In genomic region chr1:94428927-94429528, GRCh38 we compare ENCODE assay signal across 7 cellular contexts. TPM values are rescaled to one million over a fixed set of nuclear protein-coding genes. Genes with fewer than 3 reads are reported as not detected.
DNase-seq lines count a peak whose midpoint lies in the region; ATAC-seq and TF ChIP-seq lines count a peak whose summit lies in the region.
"Not testable (repeated sequence)": the region's sequence is repeated elsewhere in the genome, so short reads cannot be mapped to it uniquely, and the experiment has no call there.

No MANE protein-coding gene starts in this region.

- not testable (repeated sequence) for H3K4me1 ChIP-seq in HEK293 (ENCODE audit: control insufficient read depth, insufficient read depth, low read length); colonic mucosa
- H3K4me1 ChIP-seq in mucosa of rectum (ENCODE audit: control insufficient read depth in 2 of 2, insufficient read depth in 2 of 2, low read length in 2 of 2) = peaks cover 7 to 18% of the 10 kb centered on the region in 2 donors

- not testable (repeated sequence) for TF ChIP-seq CTCF in HEK293 (tag by site-specific recombination; IDR thresholded peaks at IDR 0.05); colonic mucosa (IDR thresholded peaks at IDR 0.05); progenitor cell of endocrine pancreas (IDR thresholded peaks at IDR 0.05; ENCODE audit: unreplicated experiment); type B pancreatic cell (conservative IDR thresholded peaks at IDR 0.05)

- H3K27ac ChIP-seq in HEK293 (ENCODE audit: extremely low read depth, low read depth, low read length) = not testable (repeated sequence)
- peak overlapping the region; percentile 47 for H3K27ac ChIP-seq in colonic mucosa
- peak overlapping the region; percentile 42 to 46 for H3K27ac ChIP-seq in mucosa of rectum (ENCODE audit: low read depth in 2 of 2, low read length in 2 of 2)

- H3K27me3 ChIP-seq in colonic mucosa; mucosa of rectum (ENCODE audit: control insufficient read depth in 2 of 2, insufficient read depth in 2 of 2, low read length in 2 of 2): not testable (repeated sequence)

- not testable (repeated sequence) for H3K9me3 ChIP-seq in HEK293 (ENCODE audit: control insufficient read depth, insufficient read depth, low read depth, low read length); colonic mucosa; mucosa of rectum (ENCODE audit: control insufficient read depth in 2 of 2, low read length in 2 of 2)

- H3K4me3 ChIP-seq in HEK293 (ENCODE audit: low read depth, low read length); colonic mucosa; mucosa of rectum (ENCODE audit: low read length in 2 of 2): not testable (repeated sequence)

- ATAC-seq in left colon = peak; percentile 9

- peaks cover 12% of the 10 kb centered on the region for H3K36me3 Mint-ChIP-seq in T-helper 2 cell treated with Interferon-gamma antibody and Interleukin-4, amounts not matched to agents 5 μg/mL and 100 μg/mL, for 36 hours (ENCODE audit: low read depth)
- peaks cover 22% of the 10 kb centered on the region for H3K36me3 Mint-ChIP-seq in progenitor cell of endocrine pancreas (ENCODE audit: insufficient read depth)
- H3K36me3 Mint-ChIP-seq in type B pancreatic cell = peaks cover 21% of the 10 kb centered on the region

- H3K4me1 Mint-ChIP-seq in T-helper 2 cell treated with Interferon-gamma antibody and Interleukin-4, amounts not matched to agents 5 μg/mL and 100 μg/mL, for 36 hours (ENCODE audit: low read depth) = peaks cover 29% of the 10 kb centered on the region
- H3K4me1 Mint-ChIP-seq in progenitor cell of endocrine pancreas (ENCODE audit: low read depth) (peaks cover 32% of the 10 kb centered on the region), type B pancreatic cell (ENCODE audit: unreplicated experiment) (peaks cover 23% of the 10 kb centered on the region)

- H3K4me3 Mint-ChIP-seq in T-helper 2 cell treated with Interferon-gamma antibody and Interleukin-4, amounts not matched to agents 5 μg/mL and 100 μg/mL, for 36 hours = not testable (repeated sequence)
- H3K4me3 Mint-ChIP-seq in progenitor cell of endocrine pancreas (ENCODE audit: low read depth) = peak overlapping the region; percentile 44
- H3K4me3 Mint-ChIP-seq in type B pancreatic cell = peak overlapping the region; percentile 51

- CTCF ChIA-PET in HEK293 (lab: Yijun Ruan, JAX) = interaction anchor here (0.7 kb wide), 1 partner anchor 27 kb away, joined by 4 read pairs; no protein-coding TSS in a partner anchor

- not testable (repeated sequence) for H3K27me3 Mint-ChIP-seq in T-helper 2 cell treated with Interferon-gamma antibody and Interleukin-4, amounts not matched to agents 5 μg/mL and 100 μg/mL, for 36 hours (ENCODE audit: low read depth); progenitor cell of endocrine pancreas; type B pancreatic cell

- not testable (repeated sequence) for H3K9me3 Mint-ChIP-seq in T-helper 2 cell treated with Interferon-gamma antibody and Interleukin-4, amounts not matched to agents 5 μg/mL and 100 μg/mL, for 36 hours
- H3K9me3 Mint-ChIP-seq in progenitor cell of endocrine pancreas (ENCODE audit: low read depth) (peaks cover 13% of the 10 kb centered on the region), type B pancreatic cell (peaks cover 13% of the 10 kb centered on the region)

- H3K36me3 ChIP-seq in HEK293 (ENCODE audit: control insufficient read depth in 2 of 2, insufficient read depth in 1 of 2, low read length in 2 of 2); colonic mucosa; mucosa of rectum (ENCODE audit: control insufficient read depth in 2 of 2, insufficient read depth in 2 of 2, low read length in 2 of 2): not testable (repeated sequence)

- DNase-seq in T-helper 2 cell treated with Interferon-gamma antibody and Interleukin-4, amounts not matched to agents 5 μg/mL and 100 μg/mL, for 36 hours (ENCODE audit: low spot score); colonic mucosa; left colon; progenitor cell of endocrine pancreas (ENCODE audit: low spot score, unreplicated experiment); type B pancreatic cell (ENCODE audit: extremely low spot score, unreplicated experiment): not testable (repeated sequence)

- POLR2A ChIA-PET in HEK293 (lab: Yijun Ruan, JAX) = interaction anchor here (1.0 kb wide), 1 partner anchor 11 kb away, joined by 3 read pairs; the partner anchor contains the start of gene ABCD3

- H3K27ac Mint-ChIP-seq in T-helper 2 cell treated with Interferon-gamma antibody and Interleukin-4, amounts not matched to agents 5 μg/mL and 100 μg/mL, for 36 hours = peak overlapping the region; percentile 38
- H3K27ac Mint-ChIP-seq in progenitor cell of endocrine pancreas = peak overlapping the region; percentile 11
- peak overlapping the region; percentile 9 for H3K27ac Mint-ChIP-seq in type B pancreatic cell

- intact Hi-C loops in colonic mucosa (cut with DNase I); left colon (cut with DNase I, micrococcal nuclease): not testable (repeated sequence)

- H3K9ac ChIP-seq in colonic mucosa (ENCODE audit: low read depth in 2 of 2, low read length in 2 of 2); mucosa of rectum (ENCODE audit: low read depth in 1 of 2, low read length in 2 of 2): not testable (repeated sequence)

TF ChIP-seq in HEK293, 187 proteins besides CTCF, POLR2A, EP300 and RAD21:
- peak; percentile 60 for TF ChIP-seq ZNF585B (tag by site-specific recombination; IDR thresholded peaks at IDR 0.05)
TF ChIP-seq in HEK293: peak in this region for 1; not testable (repeated sequence) for 186.

RNA-seq across cellular contexts. Expression of gene ABCD3, which starts 10.8 kb away (rescaled TPM):
- 100 to 1,000 TPM in 1 of 2 donors, 10 to 100 TPM in 1; 99.2 to 100 TPM for total RNA-seq in colonic mucosa
- total RNA-seq in left colon = 100 to 1,000 TPM; 111 to 117 TPM
- total RNA-seq in progenitor cell of endocrine pancreas = 43.2 and 50.2 TPM in 2 replicates
- total RNA-seq in type B pancreatic cell (ENCODE audit: low replicate concordance) = 55.1 and 67.4 TPM in 2 replicates
